ENCODE assay signal across 8 cellular contexts in the genomic region with DNA sequence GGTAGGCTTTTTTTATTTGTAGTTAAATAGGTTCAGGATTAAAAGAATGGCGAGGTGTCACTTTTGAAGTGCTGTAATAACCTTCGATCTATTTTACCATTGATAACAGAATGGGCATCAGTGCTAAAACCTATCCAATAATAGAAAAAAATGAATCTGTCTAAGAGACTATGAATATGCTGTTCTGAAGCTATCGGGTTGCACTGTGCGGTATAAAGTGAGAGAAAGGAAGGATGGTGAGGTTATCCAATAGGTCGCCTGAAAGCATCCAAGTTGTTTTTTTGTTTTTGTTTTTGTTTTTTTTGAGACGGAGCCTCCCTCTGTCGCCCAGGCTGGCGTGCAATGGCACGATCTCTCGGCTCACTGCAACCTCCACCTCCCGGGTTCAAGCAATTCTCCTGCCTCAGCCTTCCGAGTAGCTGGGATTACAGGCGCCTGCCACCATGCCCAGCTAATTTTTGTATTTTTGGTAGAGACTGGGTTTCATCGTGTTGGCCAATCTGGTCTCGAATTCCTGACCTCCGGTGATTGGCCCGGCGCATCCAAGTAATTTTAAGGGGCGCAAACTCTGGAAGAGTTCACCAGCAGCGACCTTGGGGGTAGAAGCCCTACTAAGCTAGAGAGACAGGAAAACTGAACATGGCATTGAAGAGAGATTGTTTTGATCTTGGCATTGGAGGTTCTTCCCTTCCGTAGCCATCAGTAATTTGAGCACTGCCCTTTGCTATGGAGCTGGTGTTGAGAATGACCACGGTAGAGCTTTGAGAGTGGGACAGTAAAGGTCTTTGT. TPM values are rescaled to one million over a fixed set of nuclear protein-coding genes. Genes with fewer than 3 reads are reported as not detected.
DNase-seq lines count a peak whose midpoint lies in the region; ATAC-seq and TF ChIP-seq lines count a peak whose summit lies in the region.

No MANE protein-coding gene starts in this region.

- in situ Hi-C loops in brain microvascular endothelial cell (cut with HindIII; ENCODE audit: low pct_ligation_motif_present, low sequenced_read_pairs) = no loop called here

- H3K27me3 ChIP-seq in OCI-LY1 (ENCODE audit: insufficient read depth, low read length) = no peaks in the 10 kb centered on the region
- H3K27me3 ChIP-seq in brain microvascular endothelial cell (replicated peaks) = no peaks in the 10 kb centered on the region
- H3K27me3 ChIP-seq in smooth muscle cell (ENCODE audit: low read depth) = no peaks in the 10 kb centered on the region

- H3K4me1 ChIP-seq in OCI-LY1 (ENCODE audit: insufficient read depth, low read length, severe bottlenecking) = peaks cover 49% of the 10 kb centered on the region
- H3K4me1 ChIP-seq in smooth muscle cell (ENCODE audit: low read depth) = no peaks in the 10 kb centered on the region

- H2AFZ ChIP-seq in OCI-LY1 (ENCODE audit: low read length) = peak overlapping the region; percentile 80
- H2AFZ ChIP-seq in smooth muscle cell (ENCODE audit: low read depth) = peak overlapping the region; percentile 90

- WGBS in smooth muscle cell (ENCODE audit: low lambda C conversion rate) = 2% methylated on average over 22 of the region's 22 CpGs

- H3K4me3 ChIP-seq in OCI-LY1 (ENCODE audit: low read depth, low read length, poor library complexity, severe bottlenecking) (peak overlapping the region; percentile 65), brain microvascular endothelial cell (ENCODE audit: low read depth, low read length) (peak overlapping the region; percentile 67), smooth muscle cell (peak overlapping the region; percentile 71)

- ATAC-seq in HG03571 (IDR thresholded peaks at IDR 0.05; ENCODE audit: unreplicated experiment) = peak; percentile 2

- DNase-seq in ELF-1 (ENCODE audit: low read depth, low spot score) = peak; percentile 85
- peak; percentile 41 for DNase-seq in brain microvascular endothelial cell
- DNase-seq in iris pigment epithelial cell (ENCODE audit: low read depth) = peak; percentile 56
- no peak for DNase-seq in smooth muscle cell (lab: John Stamatoyannopoulos, UW; ENCODE audit: unreplicated experiment)
- DNase-seq in ureter (ENCODE audit: low spot score) = no peak

- H3K36me3 ChIP-seq in OCI-LY1 (ENCODE audit: insufficient read depth, low read length) (no peaks in the 10 kb centered on the region), brain microvascular endothelial cell (replicated peaks) (no peaks in the 10 kb centered on the region), smooth muscle cell (ENCODE audit: low read depth) (no peaks in the 10 kb centered on the region)

- H3K9me2 ChIP-seq in OCI-LY1 (ENCODE audit: low read depth, low read length) = no peaks in the 10 kb centered on the region

- no peak for TF ChIP-seq CTCF in 22Rv1 (IDR thresholded peaks at IDR 0.05)
- TF ChIP-seq CTCF in OCI-LY1 (IDR thresholded peaks at IDR 0.05; ENCODE audit: low read length) = no peak
- no peak for TF ChIP-seq CTCF in brain microvascular endothelial cell (IDR thresholded peaks at IDR 0.05; ENCODE audit: low read depth, low read length, missing control alignments)
- no peak for TF ChIP-seq CTCF in smooth muscle cell (IDR thresholded peaks at IDR 0.05; ENCODE audit: borderline replicate concordance, insufficient read depth, poor library complexity, severe bottlenecking)

- H3F3A ChIP-seq in OCI-LY1 (ENCODE audit: insufficient read depth, low read length) = peaks cover 3% of the 10 kb centered on the region; the same call in 1 of the 2 replicates
- peaks cover 4% of the 10 kb centered on the region for H3F3A ChIP-seq in smooth muscle cell (ENCODE audit: low read depth)

- H3K9ac ChIP-seq in OCI-LY1 (ENCODE audit: low read length) (peak overlapping the region; percentile 81), smooth muscle cell (ENCODE audit: low read depth) (peak overlapping the region; percentile 77)

- peak overlapping the region; percentile 94 for H3K27ac ChIP-seq in 22Rv1
- peak overlapping the region; percentile 96 for H3K27ac ChIP-seq in OCI-LY1 (ENCODE audit: low read depth, low read length, poor library complexity, severe bottlenecking)
- peak overlapping the region; percentile 81 for H3K27ac ChIP-seq in brain microvascular endothelial cell
- H3K27ac ChIP-seq in smooth muscle cell (ENCODE audit: low read depth) = peak overlapping the region; percentile 83

- H3K79me2 ChIP-seq in OCI-LY1 (ENCODE audit: insufficient read depth, low read length) = no peaks in the 10 kb centered on the region
- H3K79me2 ChIP-seq in smooth muscle cell (ENCODE audit: low read depth) = no peaks in the 10 kb centered on the region

- H4K20me1 ChIP-seq in OCI-LY1 (ENCODE audit: insufficient read depth, low read length) = no peaks in the 10 kb centered on the region
- no peaks in the 10 kb centered on the region for H4K20me1 ChIP-seq in smooth muscle cell (ENCODE audit: low read depth)

- H3K4me2 ChIP-seq in OCI-LY1 (ENCODE audit: low read length) (peak overlapping the region; percentile 84), smooth muscle cell (peak overlapping the region; percentile 91)

- H3K9me3 ChIP-seq in OCI-LY1 (ENCODE audit: low read length) = no peaks in the 10 kb centered on the region
- H3K9me3 ChIP-seq in smooth muscle cell (replicated peaks; ENCODE audit: low read depth) = no peaks in the 10 kb centered on the region

RNA-seq across cellular contexts. Expression of gene MDM4, which starts 8.7 kb away (rescaled TPM):
- total RNA-seq in smooth muscle cell (21.3 and 31.7 TPM in 2 replicates), ureter (145 TPM)
- 6.1 and 10.8 TPM in 2 replicates for polyA plus RNA-seq in smooth muscle cell

RNA-seq across cellular contexts. Expression of gene PIK3C2B, which starts 12.9 kb away (rescaled TPM):
- total RNA-seq in smooth muscle cell (9.5 and 11.5 TPM in 2 replicates), ureter (146 TPM)
- 3.0 and 5.0 TPM in 2 replicates for polyA plus RNA-seq in smooth muscle cell

Comparison
In these comparisons a context has a peak if more than half of its experiments do, and no peak if none do; other contexts are left out.
1. DNase-seq: peak in ELF-1 (single experiment), brain microvascular endothelial cell (single experiment) and iris pigment epithelial cell (single experiment); none in smooth muscle cell (single experiment) and ureter (single experiment).
2. RNA of gene PIK3C2B, which starts 12.9 kb away (total RNA-seq): 146 TPM in ureter (single experiment); 9.5 to 11.5 TPM in smooth muscle cell; every median in the first group is over 10 times any median in the second.
3. Peak in every context shown above with its lines, with median percentiles within 50 percentile points of each other: H3K27ac ChIP-seq and H3K4me3 ChIP-seq.